10 cellular contexts compared by ENCODE assay signal in genomic region chr2:45439788-45440773, GRCh38.
DNase-seq lines count a peak whose midpoint lies in the region; ATAC-seq and TF ChIP-seq lines count a peak whose summit lies in the region.
"Had no signal": no experiment of that assay in that cellular context is flagged by ENCODE, and none has a peak within 500 bp of the region (broad histone marks: within the 10 kb centered on the region; RNA-seq: fewer than 3 reads in every experiment).

No MANE protein-coding gene starts in this region.

- no peaks in the 10 kb centered on the region for H4K20me1 ChIP-seq in OCI-LY7 (ENCODE audit: insufficient read depth, low read length)

- H3K4me1 Mint-ChIP-seq in HFFc6 (ENCODE audit: low read depth) = peaks cover 40% of the 10 kb centered on the region

- H3K4me3 Mint-ChIP-seq in HFFc6 = no peak overlapping the region

- ATAC-seq in GM18502 (IDR thresholded peaks at IDR 0.05; ENCODE audit: poor library complexity, unreplicated experiment) (no peak), HG03442 (IDR thresholded peaks at IDR 0.05; ENCODE audit: unreplicated experiment) (no peak)

- intact Hi-C loops in OCI-LY7 (cut with micrococcal nuclease; ENCODE audit: unreplicated experiment) = loop anchor here (1.0 to 5.0 kb wide), 5 partner anchors 17 to 458 kb away; no protein-coding TSS in a partner anchor

- H3K36me3 Mint-ChIP-seq in HFFc6 (ENCODE audit: low read depth) = peaks cover 13% of the 10 kb centered on the region

- no peaks in the 10 kb centered on the region for H3K27me3 Mint-ChIP-seq in HFFc6 (ENCODE audit: insufficient read depth)

- H3K9me3 Mint-ChIP-seq in HFFc6 = no peaks in the 10 kb centered on the region

- H3K9me2 ChIP-seq in OCI-LY7 (ENCODE audit: insufficient read depth, low read length) = no peaks in the 10 kb centered on the region

- no peak overlapping the region; the same call in 1 of the 2 replicates for H2AFZ ChIP-seq in OCI-LY7 (ENCODE audit: low read length)

- POLR2A ChIA-PET in OCI-LY7 (lab: Charles Lee) = interaction anchor here (0.5 to 7.8 kb wide), 14 partner anchors 8 to 564 kb away, joined by 3 to 114 read pairs (median 3); no protein-coding TSS in a partner anchor

- H3K27ac Mint-ChIP-seq in HFFc6 = peak overlapping the region; percentile 20

- H3K4me2 ChIP-seq in OCI-LY7 (ENCODE audit: low read length) = peak overlapping the region; percentile 70

- CTCF ChIA-PET in OCI-LY7 (lab: Charles Lee; ENCODE audit: unreplicated experiment) = no interaction called here

- peaks cover 76% of the 10 kb centered on the region for H3K4me1 ChIP-seq in OCI-LY7 (ENCODE audit: insufficient read depth, low read length, poor library complexity, severe bottlenecking)

- peaks cover 31% of the 10 kb centered on the region; the same call in 1 of the 2 replicates for H3K9me3 ChIP-seq in OCI-LY7 (ENCODE audit: low read length)

- peak overlapping the region; percentile 100 for H3K27ac ChIP-seq in OCI-LY7 (ENCODE audit: low read depth, low read length, poor library complexity, severe bottlenecking)
- H3K27ac ChIP-seq: skin epidermis had no signal

- H3K4me3 ChIP-seq in OCI-LY7 (ENCODE audit: low read depth, low read length, poor library complexity, severe bottlenecking) = peak overlapping the region; percentile 31
- H3K4me3 ChIP-seq: skin epidermis had no signal

- DNase-seq in DMS 273 (lab: John Stamatoyannopoulos, UW; ENCODE audit: unreplicated experiment) (peak; percentile 38), DMS 273 treated with DMSO at 0.1 percent for 48 hours (lab: John Stamatoyannopoulos, UW) (no peak), HFFc6 (no peak), OCI-LY7 (ENCODE audit: low spot score) (peak; percentile 93), myocyte (ENCODE audit: low read depth) (peak; percentile 45)
- DNase-seq in activated effector memory CD4-positive, alpha-beta T cell treated with anti-CD3 and anti-CD28 coated beads, Interleukin-2, amount 50 U/mL, for 16 hours = no peak
- DNase-seq: 8988T had no signal

- H3K79me2 ChIP-seq in OCI-LY7 (ENCODE audit: insufficient read depth, low read depth, low read length) = no peaks in the 10 kb centered on the region

- TF ChIP-seq CTCF in HFFc6 (IDR thresholded peaks at IDR 0.05) = peak; percentile 23; the same call in 1 of the 2 replicates
- peak; percentile 81 for TF ChIP-seq CTCF in OCI-LY7 (conservative IDR thresholded peaks at IDR 0.05; ENCODE audit: low read length)

- TSS peak; percentile 98 for BruUV-seq in OCI-LY7 (replicated peaks; lab: Mats Ljungman, UMichigan)

- H3K36me3 ChIP-seq in OCI-LY7 (ENCODE audit: insufficient read depth, low read length) = peaks cover 52% of the 10 kb centered on the region

Comparison
In these comparisons a context has a peak if more than half of its experiments do, and no peak if none do; other contexts are left out.
1. DNase-seq: peak in DMS 273 (single experiment), OCI-LY7 (single experiment) and myocyte (single experiment); none in DMS 273 treated with DMSO at 0.1 percent for 48 hours (single experiment), HFFc6 (single experiment) and activated effector memory CD4-positive, alpha-beta T cell treated with anti-CD3 and anti-CD28 coated beads, Interleukin-2, amount 50 U/mL, for 16 hours (single experiment).